In the genomic region with DNA sequence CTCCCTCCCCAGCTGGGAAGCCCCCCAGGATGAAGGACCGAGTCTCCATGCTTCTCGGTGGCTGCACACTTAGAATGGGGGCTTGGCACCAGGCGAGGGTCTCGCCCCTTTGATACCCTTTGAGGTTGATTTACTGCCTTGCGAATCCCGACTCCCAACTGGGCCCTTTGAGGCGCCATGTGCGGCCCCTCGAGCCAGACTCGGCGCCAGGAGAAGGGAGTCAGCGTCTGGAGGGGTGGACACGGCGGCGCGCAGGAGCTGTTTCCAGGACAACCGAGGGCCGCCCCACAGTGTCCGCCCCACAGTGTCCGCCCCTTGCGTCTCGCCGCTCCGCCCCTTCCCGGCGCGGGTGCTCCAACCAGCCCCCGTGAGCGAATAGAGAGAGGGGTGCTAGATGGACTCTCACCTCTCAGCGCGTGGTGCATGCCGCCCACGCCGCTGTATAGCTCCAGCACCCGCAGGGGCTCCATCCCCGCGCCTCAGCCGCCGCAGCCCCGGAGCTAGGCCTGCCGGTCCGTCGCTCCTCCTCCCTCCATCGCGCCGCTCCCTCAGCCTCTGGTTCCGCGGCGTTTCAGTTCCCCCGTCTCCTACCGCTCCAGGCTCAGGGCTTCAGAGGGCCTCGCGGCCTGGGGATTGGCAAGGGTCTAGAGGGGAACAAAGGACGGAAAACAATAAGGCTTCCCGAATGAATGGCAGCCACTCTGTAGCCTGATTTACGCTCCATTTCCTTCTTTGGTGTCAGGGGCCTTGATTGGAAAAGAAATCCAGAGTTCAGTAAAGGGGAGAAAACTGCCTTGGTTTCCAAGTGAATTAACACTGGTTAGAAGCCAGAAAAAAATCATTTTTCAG, we compare ENCODE assay signal across 8 cellular contexts. TPM values are rescaled to one million over a fixed set of nuclear protein-coding genes. Genes with fewer than 3 reads are reported as not detected.
DNase-seq lines count a peak whose midpoint lies in the region; ATAC-seq and TF ChIP-seq lines count a peak whose summit lies in the region.

A gene with protein sequence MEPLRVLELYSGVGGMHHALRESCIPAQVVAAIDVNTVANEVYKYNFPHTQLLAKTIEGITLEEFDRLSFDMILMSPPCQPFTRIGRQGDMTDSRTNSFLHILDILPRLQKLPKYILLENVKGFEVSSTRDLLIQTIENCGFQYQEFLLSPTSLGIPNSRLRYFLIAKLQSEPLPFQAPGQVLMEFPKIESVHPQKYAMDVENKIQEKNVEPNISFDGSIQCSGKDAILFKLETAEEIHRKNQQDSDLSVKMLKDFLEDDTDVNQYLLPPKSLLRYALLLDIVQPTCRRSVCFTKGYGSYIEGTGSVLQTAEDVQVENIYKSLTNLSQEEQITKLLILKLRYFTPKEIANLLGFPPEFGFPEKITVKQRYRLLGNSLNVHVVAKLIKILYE (minus strand): TSS at position 508 of the 849 bp plus-strand sequence. CDS start 38 bp downstream, at position 470.

- peak within 1 kb of the TSS; percentile 74 for H3K4me3 ChIP-seq in fibroblast of the aortic adventitia (ENCODE audit: low read depth, low read length)

- H3K27ac Mint-ChIP-seq in nephron progenitor cell, result peak within 1 kb of the TSS; percentile 99

- peak; percentile 93 for ATAC-seq in GM21515 (IDR thresholded peaks at IDR 0.05; ENCODE audit: unreplicated experiment)
- ATAC-seq in stimulated activated naive CD8-positive, alpha-beta T cell treated with anti-CD3 and anti-CD28 coated beads, Interleukin-15, Interleukin-2, amounts not matched to agents 100 U/mL and 50 U/mL, for 24 hours, result peak; percentile 97

- DNase-seq in DMS53 treated with DMSO at 0.1 percent for 48 hours (lab: John Stamatoyannopoulos, UW; ENCODE audit: unreplicated experiment), result peak; percentile 76
- peak; percentile 77 for DNase-seq in HuH-7 (ENCODE audit: low spot score)
- peak; percentile 95 for DNase-seq in RPMI7951 (ENCODE audit: low read depth)
- peak; percentile 93 for DNase-seq in activated effector memory CD4-positive, alpha-beta T cell treated with anti-CD3 and anti-CD28 coated beads, Interleukin-2, amount 50 U/mL, for 16 hours
- peak; percentile 87 for DNase-seq in fibroblast of the aortic adventitia (ENCODE audit: low read depth)
- DNase-seq in nephron progenitor cell, result peak; percentile 89
- peak; percentile 85 for DNase-seq in stimulated activated naive CD8-positive, alpha-beta T cell treated with anti-CD3 and anti-CD28 coated beads, Interleukin-15, Interleukin-2, amounts not matched to agents 100 U/mL and 50 U/mL, for 24 hours

- no peaks in the 10 kb centered on the region for H3K27me3 Mint-ChIP-seq in nephron progenitor cell (ENCODE audit: low read depth, poor library complexity)

- H3K4me1 Mint-ChIP-seq in nephron progenitor cell, result peaks cover 57% of the 10 kb centered on the region

- peaks cover 17% of the 10 kb centered on the region for H3K36me3 Mint-ChIP-seq in nephron progenitor cell (ENCODE audit: low read depth)

- H3K4me3 Mint-ChIP-seq in nephron progenitor cell, result peak within 1 kb of the TSS; percentile 91

- H3K9me3 Mint-ChIP-seq in nephron progenitor cell, result peaks cover 16% of the 10 kb centered on the region

- TF ChIP-seq CTCF in fibroblast of the aortic adventitia (IDR thresholded peaks at IDR 0.05; ENCODE audit: insufficient read depth, low read length) (no peak), nephron progenitor cell (IDR thresholded peaks at IDR 0.05) (no peak)

RNA-seq across cellular contexts. Expression of the gene that starts here (rescaled TPM):
- total RNA-seq in RPMI7951 (2014; rRNA removed; shearing (Covaris generic)), result 9.9 and 18.1 TPM in 2 replicates
- 11.9 and 19.1 TPM in 2 replicates for total RNA-seq in fibroblast of the aortic adventitia (ENCODE audit: low replicate concordance)

Comparison
In these comparisons a context has a peak if more than half of its experiments do, and no peak if none do; other contexts are left out.
1. Peak in every context shown above with its lines: DNase-seq, ATAC-seq and H3K4me3 ChIP-seq.